1 cellular context compared by ENCODE assay signal in genomic region chr7:37052673-37053072, GRCh38.
TF ChIP-seq lines count a peak whose summit lies in the region.

No MANE protein-coding gene starts in this region.

TF ChIP-seq in K562, 482 proteins besides CTCF, POLR2A, EP300 and RAD21 (continued from another document):
- TF ChIP-seq ZNF766 (CRISPR knock-in tag; conservative IDR thresholded peaks at IDR 0.05) (peak; percentile 64; the same call in 1 of the 2 replicates), ZSCAN32 (CRISPR knock-in tag; IDR thresholded peaks at IDR 0.05) (0 out of 2 replicates have a peak, but pooled peaks have one; percentile 18), HDAC3 (IDR thresholded peaks at IDR 0.05; ENCODE audit: borderline replicate concordance, partially characterized antibody) (no peak), FOS (IDR thresholded peaks at IDR 0.05; ENCODE audit: extremely low read depth, insufficient read length) (no peak), NFIX (CRISPR knock-in tag; IDR thresholded peaks at IDR 0.05; ENCODE audit: low read depth) (no peak), MIER1 (IDR thresholded peaks at IDR 0.05; ENCODE audit: low read depth) (peak; percentile 89), EHMT2 (IDR thresholded peaks at IDR 0.05) (peak; percentile 96), KLF1 (tag; IDR thresholded peaks at IDR 0.05) (no peak), CAMTA2 (CRISPR knock-in tag; conservative IDR thresholded peaks at IDR 0.05) (no peak), CEBPB (tag; IDR thresholded peaks at IDR 0.05) (peak; percentile 65), ZNF146 (CRISPR knock-in tag; IDR thresholded peaks at IDR 0.05; ENCODE audit: unreplicated experiment) (no peak), CEBPG (CRISPR knock-in tag; IDR thresholded peaks at IDR 0.05) (peak; percentile 77), CEBPG (tag; conservative IDR thresholded peaks at IDR 0.05 in 1 of 2, IDR thresholded peaks at IDR 0.05 in 1 of 2) (peak in 1 of 2 experiments; percentile 74; a peak in 3 of 4 replicates), JUND (IDR thresholded peaks at IDR 0.05; ENCODE audit: borderline replicate concordance, low read depth, low read length) (peak; percentile 43; the same call in 1 of the 2 replicates), JUND (tag; IDR thresholded peaks at IDR 0.05; ENCODE audit: borderline replicate concordance, low read depth, low read length) (no peak; the same call in 2 of the 3 replicates), MCM2 (IDR thresholded peaks at IDR 0.05; ENCODE audit: low read depth) (no peak), RB1 (IDR thresholded peaks at IDR 0.05; ENCODE audit: low read depth) (no peak), POLR2G (IDR thresholded peaks at IDR 0.05; ENCODE audit: low read depth, low read length) (no peak), COPS2 (conservative IDR thresholded peaks at IDR 0.05) (no peak), LEF1 (IDR thresholded peaks at IDR 0.05) (no peak), BRF1 (IDR thresholded peaks at IDR 0.05; ENCODE audit: borderline replicate concordance, extremely low read depth, insufficient read length) (no peak), HLTF (IDR thresholded peaks at IDR 0.05) (no peak)
- TF ChIP-seq, protein P1, sequence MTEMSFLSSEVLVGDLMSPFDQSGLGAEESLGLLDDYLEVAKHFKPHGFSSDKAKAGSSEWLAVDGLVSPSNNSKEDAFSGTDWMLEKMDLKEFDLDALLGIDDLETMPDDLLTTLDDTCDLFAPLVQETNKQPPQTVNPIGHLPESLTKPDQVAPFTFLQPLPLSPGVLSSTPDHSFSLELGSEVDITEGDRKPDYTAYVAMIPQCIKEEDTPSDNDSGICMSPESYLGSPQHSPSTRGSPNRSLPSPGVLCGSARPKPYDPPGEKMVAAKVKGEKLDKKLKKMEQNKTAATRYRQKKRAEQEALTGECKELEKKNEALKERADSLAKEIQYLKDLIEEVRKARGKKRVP (CRISPR knock-in tag; IDR thresholded peaks at IDR 0.05), result peak; percentile 85
- TF ChIP-seq, protein P2, sequence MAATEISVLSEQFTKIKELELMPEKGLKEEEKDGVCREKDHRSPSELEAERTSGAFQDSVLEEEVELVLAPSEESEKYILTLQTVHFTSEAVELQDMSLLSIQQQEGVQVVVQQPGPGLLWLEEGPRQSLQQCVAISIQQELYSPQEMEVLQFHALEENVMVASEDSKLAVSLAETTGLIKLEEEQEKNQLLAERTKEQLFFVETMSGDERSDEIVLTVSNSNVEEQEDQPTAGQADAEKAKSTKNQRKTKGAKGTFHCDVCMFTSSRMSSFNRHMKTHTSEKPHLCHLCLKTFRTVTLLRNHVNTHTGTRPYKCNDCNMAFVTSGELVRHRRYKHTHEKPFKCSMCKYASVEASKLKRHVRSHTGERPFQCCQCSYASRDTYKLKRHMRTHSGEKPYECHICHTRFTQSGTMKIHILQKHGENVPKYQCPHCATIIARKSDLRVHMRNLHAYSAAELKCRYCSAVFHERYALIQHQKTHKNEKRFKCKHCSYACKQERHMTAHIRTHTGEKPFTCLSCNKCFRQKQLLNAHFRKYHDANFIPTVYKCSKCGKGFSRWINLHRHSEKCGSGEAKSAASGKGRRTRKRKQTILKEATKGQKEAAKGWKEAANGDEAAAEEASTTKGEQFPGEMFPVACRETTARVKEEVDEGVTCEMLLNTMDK (IDR thresholded peaks at IDR 0.05; ENCODE audit: borderline replicate concordance, insufficient read depth, low read depth, low read length, poor library complexity, severe bottlenecking), result no peak
- TF ChIP-seq, protein P3, sequence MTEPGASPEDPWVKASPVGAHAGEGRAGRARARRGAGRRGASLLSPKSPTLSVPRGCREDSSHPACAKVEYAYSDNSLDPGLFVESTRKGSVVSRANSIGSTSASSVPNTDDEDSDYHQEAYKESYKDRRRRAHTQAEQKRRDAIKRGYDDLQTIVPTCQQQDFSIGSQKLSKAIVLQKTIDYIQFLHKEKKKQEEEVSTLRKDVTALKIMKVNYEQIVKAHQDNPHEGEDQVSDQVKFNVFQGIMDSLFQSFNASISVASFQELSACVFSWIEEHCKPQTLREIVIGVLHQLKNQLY (CRISPR knock-in tag; conservative IDR thresholded peaks at IDR 0.05), result no peak
